ENCODE assay signal across 9 cellular contexts in the genomic region with DNA sequence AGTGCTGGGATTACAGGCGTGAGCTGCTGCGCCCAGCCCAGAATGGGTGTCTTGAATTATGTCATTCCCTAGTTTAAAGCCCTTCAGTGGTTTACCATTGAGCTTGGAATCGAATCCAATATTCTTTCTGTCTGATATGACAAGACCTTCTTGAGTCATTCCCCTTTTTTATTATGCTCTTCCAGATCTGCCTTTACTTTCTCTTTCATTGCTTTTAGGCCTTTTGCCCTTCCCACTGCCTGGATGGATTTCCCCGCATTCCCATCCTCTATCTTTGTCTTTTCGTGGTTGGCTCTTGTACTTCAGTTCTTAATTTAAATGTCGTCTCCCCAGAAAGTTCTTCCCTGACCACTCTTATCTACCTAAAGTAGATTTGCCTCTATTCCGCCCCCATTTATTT. TPM values are rescaled to one million over a fixed set of nuclear protein-coding genes. Genes with fewer than 3 reads are reported as not detected.
DNase-seq lines count a peak whose midpoint lies in the region; ATAC-seq and TF ChIP-seq lines count a peak whose summit lies in the region.
"Had no signal": no experiment of that assay in that cellular context is flagged by ENCODE, and none has a peak within 500 bp of the region (broad histone marks: within the 10 kb centered on the region; RNA-seq: fewer than 3 reads in every experiment).

No MANE protein-coding gene starts in this region.

- POLR2A ChIA-PET in activated CD4-positive, alpha-beta T cell treated with anti-CD3 and anti-CD28 coated beads, Interleukin-2, amount 10 ng/mL, durations not matched to agents 7 days and 5 days (lab: Charles Lee), result no interaction called here

- H3K4me3 Mint-ChIP-seq in activated CD4-positive, alpha-beta T cell treated with anti-CD3 and anti-CD28 coated beads, Interleukin-2, amount 10 ng/mL, durations not matched to agents 7 days and 5 days, result peak overlapping the region; percentile 92
- peak overlapping the region; percentile 86 to 95 for H3K4me3 Mint-ChIP-seq in stimulated activated naive B cell treated with anti-CD40 and anti-IgM and Interleukin-4, amounts not matched to agents 10 μg/mL and 1 μg/mL and 100 μg/mL, for 72 hours

- peak overlapping the region; percentile 87 for H3K4me3 ChIP-seq in WI38 (ENCODE audit: low read depth, low read length)
- peak overlapping the region; percentile 98 for H3K4me3 ChIP-seq in fibroblast of villous mesenchyme (ENCODE audit: low read depth, low read length)

- H3K27ac Mint-ChIP-seq in activated CD4-positive, alpha-beta T cell treated with anti-CD3 and anti-CD28 coated beads, Interleukin-2, amount 10 ng/mL, durations not matched to agents 7 days and 5 days, result peak overlapping the region; percentile 86
- H3K27ac Mint-ChIP-seq in stimulated activated naive B cell treated with anti-CD40 and anti-IgM and Interleukin-4, amounts not matched to agents 10 μg/mL and 1 μg/mL and 100 μg/mL, for 72 hours, result peak overlapping the region; percentile 56

- H3K4me1 Mint-ChIP-seq in activated CD4-positive, alpha-beta T cell treated with anti-CD3 and anti-CD28 coated beads, Interleukin-2, amount 10 ng/mL, durations not matched to agents 7 days and 5 days, result peaks cover 52% of the 10 kb centered on the region
- peaks cover 11 to 46% of the 10 kb centered on the region in 2 donors for H3K4me1 Mint-ChIP-seq in stimulated activated naive B cell treated with anti-CD40 and anti-IgM and Interleukin-4, amounts not matched to agents 10 μg/mL and 1 μg/mL and 100 μg/mL, for 72 hours

- no peaks in the 10 kb centered on the region for H3K9me3 Mint-ChIP-seq in activated CD4-positive, alpha-beta T cell treated with anti-CD3 and anti-CD28 coated beads, Interleukin-2, amount 10 ng/mL, durations not matched to agents 7 days and 5 days
- no peaks in the 10 kb centered on the region for H3K9me3 Mint-ChIP-seq in stimulated activated naive B cell treated with anti-CD40 and anti-IgM and Interleukin-4, amounts not matched to agents 10 μg/mL and 1 μg/mL and 100 μg/mL, for 72 hours

- H3K36me3 Mint-ChIP-seq in activated CD4-positive, alpha-beta T cell treated with anti-CD3 and anti-CD28 coated beads, Interleukin-2, amount 10 ng/mL, durations not matched to agents 7 days and 5 days (ENCODE audit: low read depth), result peaks cover 28% of the 10 kb centered on the region
- H3K36me3 Mint-ChIP-seq in stimulated activated naive B cell treated with anti-CD40 and anti-IgM and Interleukin-4, amounts not matched to agents 10 μg/mL and 1 μg/mL and 100 μg/mL, for 72 hours, result peaks cover 8 to 12% of the 10 kb centered on the region in 2 donors

- CTCF ChIA-PET in activated CD4-positive, alpha-beta T cell treated with anti-CD3 and anti-CD28 coated beads, Interleukin-2, amount 10 ng/mL, durations not matched to agents 7 days and 5 days (lab: Charles Lee), result interaction anchor here (0.6 to 2.6 kb wide), 4 partner anchors 18 to 65 kb away, joined by 3 to 11 read pairs (median 5); partner anchors contain the start of gene NAA25

- TF ChIP-seq CTCF in WI38 (IDR thresholded peaks at IDR 0.05; ENCODE audit: low read depth, low read length) (no peak), fibroblast of villous mesenchyme (IDR thresholded peaks at IDR 0.05; ENCODE audit: insufficient read depth, low read depth, low read length) (no peak)

- ATAC-seq in stimulated activated naive B cell treated with anti-CD40 and anti-IgM and Interleukin-4, amounts not matched to agents 10 μg/mL and 1 μg/mL and 100 μg/mL, for 72 hours (replicated peaks), result no peak

- peaks cover 5% of the 10 kb centered on the region for H3K27me3 Mint-ChIP-seq in activated CD4-positive, alpha-beta T cell treated with anti-CD3 and anti-CD28 coated beads, Interleukin-2, amount 10 ng/mL, durations not matched to agents 7 days and 5 days
- no peaks in the 10 kb centered on the region for H3K27me3 Mint-ChIP-seq in stimulated activated naive B cell treated with anti-CD40 and anti-IgM and Interleukin-4, amounts not matched to agents 10 μg/mL and 1 μg/mL and 100 μg/mL, for 72 hours

- DNase-seq in activated CD4-positive, alpha-beta T cell treated with anti-CD3 and anti-CD28 coated beads, Interleukin-2, amount 10 ng/mL, durations not matched to agents 7 days and 5 days, result no peak
- no peak for DNase-seq in activated CD4-positive, alpha-beta T cell treated with anti-CD3 and anti-CD28 coated beads for 48 hours
- peak; percentile 61 for DNase-seq in fibroblast of villous mesenchyme (ENCODE audit: low read depth)
- no peak for DNase-seq in stimulated activated naive B cell treated with anti-CD40 and anti-IgM and Interleukin-4, amounts not matched to agents 10 μg/mL and 1 μg/mL and 100 μg/mL, for 72 hours
- no peak for DNase-seq in NAMALWA (ENCODE audit: low spot score)
- no peak for DNase-seq in NCI-H2107 (lab: John Stamatoyannopoulos, UW)
- no peak for DNase-seq in NCI-H187 (lab: John Stamatoyannopoulos, UW)
- DNase-seq: aorta had no signal

RNA-seq across cellular contexts. Expression of gene TRAFD1, which starts 1.6 kb away (rescaled TPM):
- 10 to 100 TPM; 68.9 to 70.4 TPM for total RNA-seq in activated CD4-positive, alpha-beta T cell treated with anti-CD3 and anti-CD28 coated beads, Interleukin-2, amount 10 ng/mL, durations not matched to agents 7 days and 5 days
- 30.0 and 47.5 TPM in 2 replicates for total RNA-seq in fibroblast of villous mesenchyme

RNA-seq across cellular contexts. Expression of gene NAA25, which starts 18.3 kb away (rescaled TPM):
- 10 to 100 TPM; 29.9 to 31.0 TPM for total RNA-seq in activated CD4-positive, alpha-beta T cell treated with anti-CD3 and anti-CD28 coated beads, Interleukin-2, amount 10 ng/mL, durations not matched to agents 7 days and 5 days
- 25.8 and 30.7 TPM in 2 replicates for total RNA-seq in fibroblast of villous mesenchyme
